In genomic region chr21:17390575-17390974, GRCh38 we compare ENCODE assay signal across 24 cellular contexts.
"Had no signal": no experiment of that assay in that cellular context is flagged by ENCODE, and none has a peak within 500 bp of the region (broad histone marks: within the 10 kb centered on the region; RNA-seq: fewer than 3 reads in every experiment).

No MANE protein-coding gene starts in this region.

- H3K27me3 Mint-ChIP-seq: activated CD4-positive, alpha-beta T cell treated with anti-CD3 and anti-CD28 coated beads, Interleukin-2, amount 10 ng/mL, durations not matched to agents 7 days and 5 days; activated naive CD8-positive, alpha-beta T cell treated with anti-CD3 and anti-CD28 coated beads, Interleukin-2, amount 50 U/mL, for 24 hours had no signal

- ATAC-seq: activated naive CD4-positive, alpha-beta T cell treated with anti-CD3 and anti-CD28 coated beads, Interleukin-2, amount 50 U/mL, for 72 hours; activated naive CD8-positive, alpha-beta T cell treated with anti-CD3 and anti-CD28 coated beads, Interleukin-2, amount 50 U/mL, for 24 hours; activated T-cell treated with anti-CD3 and anti-CD28 coated beads, Interleukin-2, amount 50 U/mL, for 4 hours; body of pancreas; T-helper 17 cell; WTC11 had no signal

- H3K36me3 ChIP-seq: ascending aorta had no signal

- H3K36me3 Mint-ChIP-seq: activated CD4-positive, alpha-beta memory T cell treated with anti-CD3 and anti-CD28 coated beads for 36 hours; activated naive CD4-positive, alpha-beta T cell treated with anti-CD3 and anti-CD28 coated beads, Interleukin-2, amount 50 U/mL, for 72 hours; WTC11 had no signal

- H3K9me3 ChIP-seq: ascending aorta, body of pancreas had no signal

- DNase-seq: activated CD4-positive, alpha-beta memory T cell treated with anti-CD3 and anti-CD28 coated beads for 36 hours; activated CD4-positive, alpha-beta T cell treated with anti-CD3 and anti-CD28 coated beads, Interleukin-2, amount 10 ng/mL, durations not matched to agents 7 days and 5 days; activated CD4-positive, CD25-positive, alpha-beta regulatory T cell treated with anti-CD3 and anti-CD28 coated beads, Interleukin-2, amount 50 U/mL, for 72 hours; activated CD8-positive, alpha-beta memory T cell treated with anti-CD3 and anti-CD28 coated beads for 24 hours; activated effector memory CD4-positive, alpha-beta T cell treated with anti-CD3 and anti-CD28 coated beads, Interleukin-2, amount 50 U/mL, for 16 hours; activated naive CD4-positive, alpha-beta T cell treated with Interleukin-2 at 50 U/mL for 16 hours; activated naive CD8-positive, alpha-beta T cell treated with anti-CD3 and anti-CD28 coated beads, Interleukin-2, amount 50 U/mL, for 24 hours; activated T-cell treated with anti-CD3 and anti-CD28 coated beads, Interleukin-2, amount 50 U/mL, for 4 hours; amniotic stem cell; body of pancreas; central memory CD4-positive, alpha-beta T cell; NCI-H1092; NCI-H1436; NCI-H1694 treated with DMSO at 0.1 percent for 48 hours; NCI-H2029 treated with DMSO at 0.1 percent for 48 hours; NCI-H510A treated with DMSO at 0.1 percent for 48 hours; NK-92 treated with Interleukin-12 subunit alpha and Interleukin-12 subunit beta, amount 100 ng/mL, for 24 hours; SHP77 treated with DMSO at 0.1 percent for 48 hours; T-helper 17 cell; T-helper 9 cell had no signal

- H3K4me1 Mint-ChIP-seq: activated CD4-positive, alpha-beta T cell treated with anti-CD3 and anti-CD28 coated beads, Interleukin-2, amount 10 ng/mL, durations not matched to agents 7 days and 5 days; activated naive CD8-positive, alpha-beta T cell treated with anti-CD3 and anti-CD28 coated beads, Interleukin-2, amount 50 U/mL, for 24 hours; T-helper 17 cell had no signal

- H3K27me3 ChIP-seq: ascending aorta, body of pancreas had no signal

- H3K4me3 Mint-ChIP-seq: activated CD4-positive, alpha-beta memory T cell treated with anti-CD3 and anti-CD28 coated beads for 36 hours; activated CD4-positive, alpha-beta T cell treated with anti-CD3 and anti-CD28 coated beads, Interleukin-2, amount 10 ng/mL, durations not matched to agents 7 days and 5 days; activated naive CD8-positive, alpha-beta T cell treated with anti-CD3 and anti-CD28 coated beads, Interleukin-2, amount 50 U/mL, for 24 hours; activated T-cell treated with anti-CD3 and anti-CD28 coated beads, Interleukin-2, amount 50 U/mL, for 4 hours; T-helper 17 cell; WTC11 had no signal

- H3K27ac ChIP-seq: ascending aorta, body of pancreas, coronary artery had no signal

- H3K4me1 ChIP-seq: ascending aorta, body of pancreas had no signal

- H3K9me3 Mint-ChIP-seq: activated CD4-positive, alpha-beta memory T cell treated with anti-CD3 and anti-CD28 coated beads for 36 hours; activated CD4-positive, alpha-beta T cell treated with anti-CD3 and anti-CD28 coated beads, Interleukin-2, amount 10 ng/mL, durations not matched to agents 7 days and 5 days; activated naive CD4-positive, alpha-beta T cell treated with anti-CD3 and anti-CD28 coated beads, Interleukin-2, amount 50 U/mL, for 72 hours; activated naive CD8-positive, alpha-beta T cell treated with anti-CD3 and anti-CD28 coated beads, Interleukin-2, amount 50 U/mL, for 24 hours; activated T-cell treated with anti-CD3 and anti-CD28 coated beads, Interleukin-2, amount 50 U/mL, for 4 hours; WTC11 had no signal

- H3K27ac Mint-ChIP-seq: activated CD4-positive, alpha-beta memory T cell treated with anti-CD3 and anti-CD28 coated beads for 36 hours; activated CD4-positive, alpha-beta T cell treated with anti-CD3 and anti-CD28 coated beads, Interleukin-2, amount 10 ng/mL, durations not matched to agents 7 days and 5 days; activated naive CD4-positive, alpha-beta T cell treated with anti-CD3 and anti-CD28 coated beads, Interleukin-2, amount 50 U/mL, for 72 hours; activated naive CD8-positive, alpha-beta T cell treated with anti-CD3 and anti-CD28 coated beads, Interleukin-2, amount 50 U/mL, for 24 hours; T-helper 17 cell; WTC11 had no signal

- H3K4me3 ChIP-seq: ascending aorta, body of pancreas, coronary artery had no signal
